Comparison of ENCODE assay signal across 9 cellular contexts in the genomic region with DNA sequence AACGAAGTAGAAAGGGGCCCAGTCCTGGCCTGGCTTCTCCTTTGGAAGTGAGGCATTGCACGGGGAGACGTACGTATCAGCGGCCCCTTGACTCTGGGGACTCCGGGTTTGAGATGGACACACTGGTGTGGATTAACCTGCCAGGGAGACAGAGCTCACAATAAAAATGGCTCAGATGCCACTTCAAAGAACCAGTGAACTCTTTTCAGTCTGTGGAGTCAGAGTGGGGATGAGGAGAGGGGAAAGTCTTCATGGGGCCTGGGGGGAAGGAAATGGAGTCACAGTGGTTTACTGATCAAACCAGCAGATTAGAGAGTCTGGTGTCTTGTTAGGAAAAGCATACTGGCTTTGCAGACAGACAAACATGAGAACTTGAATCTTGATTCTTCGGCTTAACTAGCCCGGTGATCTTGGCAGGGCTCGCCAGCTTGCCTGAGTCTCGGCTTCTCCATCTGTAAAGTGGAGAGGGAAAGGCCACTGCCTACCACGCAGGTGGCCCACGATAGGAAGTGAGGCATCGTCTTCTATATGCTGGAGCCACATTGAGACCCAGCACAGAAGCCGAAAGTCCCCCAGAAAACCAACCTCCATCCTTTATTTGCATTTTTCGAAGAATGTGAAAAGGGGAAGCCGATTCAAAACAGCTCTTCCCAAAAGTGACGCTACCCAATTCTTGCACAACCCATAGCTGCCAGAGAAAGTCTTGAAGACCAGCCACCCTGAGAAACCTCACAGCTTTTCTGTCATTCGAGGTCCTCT. TPM values are rescaled to one million over a fixed set of nuclear protein-coding genes. Genes with fewer than 3 reads are reported as not detected.
DNase-seq lines count a peak whose midpoint lies in the region; ATAC-seq, FAIRE-seq and TF ChIP-seq lines count a peak whose summit lies in the region.
"Had no signal": no experiment of that assay in that cellular context is flagged by ENCODE, and none has a peak within 500 bp of the region (broad histone marks: within the 10 kb centered on the region; RNA-seq: fewer than 3 reads in every experiment).

A gene with protein sequence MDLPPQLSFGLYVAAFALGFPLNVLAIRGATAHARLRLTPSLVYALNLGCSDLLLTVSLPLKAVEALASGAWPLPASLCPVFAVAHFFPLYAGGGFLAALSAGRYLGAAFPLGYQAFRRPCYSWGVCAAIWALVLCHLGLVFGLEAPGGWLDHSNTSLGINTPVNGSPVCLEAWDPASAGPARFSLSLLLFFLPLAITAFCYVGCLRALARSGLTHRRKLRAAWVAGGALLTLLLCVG (N-terminal part only) (plus strand): TSS at position 732 of the 759 bp plus-strand sequence. CDS start 3,650 bp downstream, outside the sequence.

- peak; percentile 80 for DNase-seq in SKM-1 (lab: John Stamatoyannopoulos, UW; ENCODE audit: unreplicated experiment)
- DNase-seq in H1 (ENCODE audit: low read depth in 1 of 2, low spot score in 2 of 2): peak in 1 of 2 experiments; percentile 38
- DNase-seq in stimulated activated CD8-positive, alpha-beta memory T cell treated with anti-CD3 and anti-CD28 coated beads, Interleukin-4, amount 100 ng/mL, for 48 hours: peak; percentile 75
- DNase-seq in thyroid gland: no peak
- no peak for DNase-seq in NCI-H82 (lab: John Stamatoyannopoulos, UW)
- DNase-seq: IMR-90 had no signal

- 0 out of 2 replicates have a peak within 1 kb of the TSS, but pooled peaks have one; percentile 7 for H2BK12ac ChIP-seq in H1 (ENCODE audit: low read depth, low read length)

- TF ChIP-seq RAD21 in H1 (IDR thresholded peaks at IDR 0.05 in 1 of 2, conservative IDR thresholded peaks at IDR 0.05 in 1 of 2; ENCODE audit: low read depth in 2 of 2, low read length in 2 of 2): no peak

- H2BK5ac ChIP-seq in H1 (ENCODE audit: low read depth, low read length): no peak within 1 kb of the TSS

- H3K23ac ChIP-seq in H1 (ENCODE audit: insufficient read length): no peak within 1 kb of the TSS

- no peak within 1 kb of the TSS for H2BK15ac ChIP-seq in H1 (ENCODE audit: low read length)

- no peaks in the 10 kb centered on the region for H3K79me2 ChIP-seq in H1 (ENCODE audit: control insufficient read depth in 1 of 2, insufficient read depth in 2 of 2, low read length in 2 of 2)

- H3K9ac ChIP-seq in H1 (replicated peaks in 1 of 4; ENCODE audit: extremely low read depth in 1 of 4, low read depth in 3 of 4, low read length in 3 of 4): no peak within 1 kb of the TSS; a peak in 1 of 7 replicates

- H3K36me3 ChIP-seq in H1 (ENCODE audit: control insufficient read depth in 2 of 4, insufficient read depth in 4 of 4, low read length in 3 of 4) (no peaks in the 10 kb centered on the region), thyroid gland (no peaks in the 10 kb centered on the region), gastroesophageal sphincter (no peaks in the 10 kb centered on the region)

- POLR2A ChIA-PET in H1 (lab: Charles Lee; ENCODE audit: partially characterized antibody): no interaction called here

- H3K23me2 ChIP-seq in H1 (ENCODE audit: low read depth, low read length): no peaks in the 10 kb centered on the region; the same call in 1 of the 2 replicates

- no peaks in the 10 kb centered on the region for H3K27me3 ChIP-seq in H1 (replicated peaks in 1 of 4; ENCODE audit: control insufficient read depth in 3 of 4, extremely low read depth in 1 of 4, insufficient read depth in 3 of 4, low read length in 3 of 4)
- no peaks in the 10 kb centered on the region for H3K27me3 ChIP-seq in thyroid gland
- peaks cover 61% of the 10 kb centered on the region for H3K27me3 ChIP-seq in gastroesophageal sphincter

- no peak within 1 kb of the TSS for H3K14ac ChIP-seq in H1 (ENCODE audit: insufficient read length)

- no peak within 1 kb of the TSS for H3K18ac ChIP-seq in H1 (ENCODE audit: extremely low read depth, low read length)

- no peak within 1 kb of the TSS for H2AFZ ChIP-seq in H1 (ENCODE audit: low read length)

- no peak within 1 kb of the TSS for H4K91ac ChIP-seq in H1 (replicated peaks; ENCODE audit: insufficient read length, low read length)

- H3K4me1 ChIP-seq in H1 (replicated peaks in 1 of 4; ENCODE audit: control insufficient read depth in 3 of 4, insufficient read depth in 4 of 4, low read length in 3 of 4) (peaks cover 0 to 2% (median 0%) of the 10 kb centered on the region in 4 experiments; a peak in 2 of 7 replicates), thyroid gland (no peaks in the 10 kb centered on the region), gastroesophageal sphincter (no peaks in the 10 kb centered on the region)

- H3K4me2 ChIP-seq in H1 (ENCODE audit: insufficient read depth in 1 of 2, low read depth in 2 of 2, low read length in 2 of 2): no peak within 1 kb of the TSS

- no peak for TF ChIP-seq CTCF in H1 (IDR thresholded peaks at IDR 0.05; ENCODE audit: control extremely low read depth in 1 of 3, insufficient read depth in 1 of 3, low read depth in 1 of 3, low read length in 3 of 3)
- TF ChIP-seq CTCF in thyroid gland (IDR thresholded peaks at IDR 0.05): no peak
- no peak for TF ChIP-seq CTCF in gastroesophageal sphincter (IDR thresholded peaks at IDR 0.05)

- ATAC-seq in GM18870 (IDR thresholded peaks at IDR 0.05; ENCODE audit: unreplicated experiment): peak; percentile 63
- ATAC-seq in HG02840 (IDR thresholded peaks at IDR 0.05; ENCODE audit: low FRiP score, unreplicated experiment): peak; percentile 50
- no peak for ATAC-seq in gastroesophageal sphincter

- H3K4ac ChIP-seq in H1 (replicated peaks; ENCODE audit: insufficient read length, low read depth, low read length): no peak within 1 kb of the TSS

- CTCF ChIA-PET in H1 (lab: Charles Lee; ENCODE audit: partially characterized antibody): interaction anchor here (0.6 to 1.3 kb wide), 4 partner anchors 14 to 149 kb away, joined by 3 to 6 read pairs (median 3); no protein-coding TSS in a partner anchor

- no peak within 1 kb of the TSS for H4K5ac ChIP-seq in H1 (ENCODE audit: insufficient read length, low read depth, low read length)

- no peak for TF ChIP-seq EP300 in H1 (IDR thresholded peaks at IDR 0.05; ENCODE audit: borderline replicate concordance in 1 of 2, low read depth in 2 of 2, low read length in 2 of 2)
- TF ChIP-seq EP300 in gastroesophageal sphincter (IDR thresholded peaks at IDR 0.05): no peak

- H3K9me3 ChIP-seq in H1 (ENCODE audit: insufficient read depth in 2 of 2, low read depth in 1 of 2, low read length in 1 of 2): no peaks in the 10 kb centered on the region
- no peaks in the 10 kb centered on the region for H3K9me3 ChIP-seq in thyroid gland
- H3K9me3 ChIP-seq in gastroesophageal sphincter: no peaks in the 10 kb centered on the region

- no peaks in the 10 kb centered on the region for H3K79me1 ChIP-seq in H1 (ENCODE audit: low read depth, low read length)

- no peak for FAIRE-seq in H1 (lab: Jason Lieb, UNC)

- no peak within 1 kb of the TSS for H2BK120ac ChIP-seq in H1 (replicated peaks; ENCODE audit: low read depth, low read length)

- intact Hi-C loops in thyroid gland (cut with DNase I): loop anchor here (5.0 kb wide), 1 partner anchor 70 kb away; no protein-coding TSS in a partner anchor

- 90% methylated on average over 18 of the region's 18 CpGs; no CpG with 5 or more reads in 1 of the 2 experiments for WGBS in H1 (ENCODE audit: extremely low coverage in 1 of 2, insufficient coverage in 1 of 2, insufficient read length in 1 of 2, insufficient replicate concordance in 2 of 2, low coverage in 1 of 2, low lambda C conversion rate in 2 of 2, missing lambda C conversion rate in 1 of 2), 2 experiments
- 74 to 79% methylated on average over 18 of the region's 18 CpGs for WGBS in thyroid gland, 2 donors
- 53 to 65% methylated on average over 9 to 16 of the region's 18 CpGs for WGBS in gastroesophageal sphincter (ENCODE audit: low coverage in 1 of 2), 2 donors

- H3K4me3 ChIP-seq in H1 (ENCODE audit: extremely low read depth in 1 of 4, insufficient read depth in 2 of 4, low read depth in 3 of 4, low read length in 4 of 4) (no peak within 1 kb of the TSS), thyroid gland (replicated peaks in 1 of 3) (no peak within 1 kb of the TSS), gastroesophageal sphincter (no peak within 1 kb of the TSS)

- no peak within 1 kb of the TSS for H2BK20ac ChIP-seq in H1 (ENCODE audit: low read length)

- no peak within 1 kb of the TSS for H3K56ac ChIP-seq in H1 (replicated peaks; ENCODE audit: insufficient read length, low read depth, low read length)

- no peak within 1 kb of the TSS for H2AK5ac ChIP-seq in H1 (ENCODE audit: low read depth, low read length)

- TF ChIP-seq POLR2A in H1 (IDR thresholded peaks at IDR 0.05; ENCODE audit: control extremely low read depth in 1 of 2, low read depth in 2 of 2, low read length in 2 of 2) (no peak), thyroid gland (IDR thresholded peaks at IDR 0.05) (no peak), gastroesophageal sphincter (IDR thresholded peaks at IDR 0.05) (no peak)

- no peaks in the 10 kb centered on the region for H4K20me1 ChIP-seq in H1 (replicated peaks in 1 of 2; ENCODE audit: control insufficient read depth in 1 of 2, insufficient read depth in 2 of 2, low read length in 2 of 2)

- H3K27ac ChIP-seq in H1 (ENCODE audit: low read depth, low read length) (no peak within 1 kb of the TSS), thyroid gland (no peak within 1 kb of the TSS), gastroesophageal sphincter (no peak within 1 kb of the TSS)

- no peak within 1 kb of the TSS for H4K8ac ChIP-seq in H1 (ENCODE audit: extremely low read depth, insufficient read depth, low read length)

TF ChIP-seq in H1, 55 proteins besides CTCF, POLR2A, EP300 and RAD21 (continues in another document):
- TF ChIP-seq TCF12 (IDR thresholded peaks at IDR 0.05; ENCODE audit: low read depth, low read length) (no peak), CBX5 (IDR thresholded peaks at IDR 0.05; ENCODE audit: low read depth, low read length) (no peak), JUN (IDR thresholded peaks at IDR 0.05; ENCODE audit: low read depth, low read length) (no peak), RXRA (IDR thresholded peaks at IDR 0.05; ENCODE audit: insufficient read depth, low read depth, low read length) (no peak), SP2 (IDR thresholded peaks at IDR 0.05; ENCODE audit: low read length) (no peak), BACH1 (IDR thresholded peaks at IDR 0.05; ENCODE audit: low read length) (no peak), HDAC2 (IDR thresholded peaks at IDR 0.05; ENCODE audit: borderline replicate concordance in 1 of 2, low read depth in 2 of 2, low read length in 2 of 2) (no peak), ZNF274 (IDR thresholded peaks at IDR 0.05; ENCODE audit: borderline replicate concordance, extremely low read depth, low read length) (no peak)

RNA-seq across cellular contexts. Expression of the gene that starts here (rescaled TPM):
- not detected in 2 replicates for total RNA-seq in H1 (2021; fragmentation: NEBNext Ultra II Directional; extraction: Animal tissue kit (Norgen Biotek cat#: 25700))
- not detected in 2 replicates for polyA plus RNA-seq in H1 (2011; rRNA removed)
- not detected for polyA plus RNA-seq in H1 (2011; cell fraction: cytosol; rRNA removed)
- not detected for polyA plus RNA-seq in H1 (2011; cell fraction: nucleus; rRNA removed)
- not detected in 4 replicates for polyA plus RNA-seq in H1 (2012, experiment 1 of 2)
- not detected for polyA plus RNA-seq in H1 (2012, experiment 2 of 2)
- not detected for polyA plus RNA-seq in H1 (2013, experiment 1 of 2)
- not detected for polyA plus RNA-seq in H1 (2013, experiment 2 of 2)
- not detected in 2 replicates for polyA minus RNA-seq in H1 (2011; rRNA and poly(A)+ RNA removed)
- not detected for polyA minus RNA-seq in H1 (2011; cell fraction: cytosol; rRNA and poly(A)+ RNA removed)
- not detected for polyA minus RNA-seq in H1 (2011; cell fraction: nucleus; rRNA and poly(A)+ RNA removed)
- total RNA-seq in thyroid gland (not detected), gastroesophageal sphincter (not detected)
- total RNA-seq: IMR-90 had no signal
- polyA plus RNA-seq: IMR-90 had no signal

Comparison
In these comparisons a context has a peak if more than half of its experiments do, and no peak if none do; other contexts are left out.
1. DNase-seq: peak in SKM-1 (single experiment) and stimulated activated CD8-positive, alpha-beta memory T cell treated with anti-CD3 and anti-CD28 coated beads, Interleukin-4, amount 100 ng/mL, for 48 hours (single experiment); none in thyroid gland (0 of 2) and NCI-H82 (single experiment).